8 cellular contexts compared by ENCODE assay signal in genomic region chr2:191014653-191015020, GRCh38. TPM values are rescaled to one million over a fixed set of nuclear protein-coding genes. Genes with fewer than 3 reads are reported as not detected.
DNase-seq lines count a peak whose midpoint lies in the region; ATAC-seq, FAIRE-seq and TF ChIP-seq lines count a peak whose summit lies in the region.

No MANE protein-coding gene starts in this region.

- intact Hi-C loops in sigmoid colon (cut with DNase I) = loop anchor here (2.0 to 10.0 kb wide), 4 partner anchors 132 to 662 kb away; partner anchors contain the start of genes GLS and NAB1

- FAIRE-seq in H1 (lab: Jason Lieb, UNC) (no peak), GM12892 (lab: Jason Lieb, UNC) (no peak)

- TF ChIP-seq RAD21 in H1 (IDR thresholded peaks at IDR 0.05 in 1 of 2, conservative IDR thresholded peaks at IDR 0.05 in 1 of 2; ENCODE audit: low read depth in 2 of 2, low read length in 2 of 2) = no peak

- peak overlapping the region in 2 of 4 experiments; percentile 53 to 87; a peak in 2 of 7 replicates for H3K9ac ChIP-seq in H1 (replicated peaks in 1 of 4; ENCODE audit: extremely low read depth in 1 of 4, low read depth in 3 of 4, low read length in 3 of 4)

- POLR2A ChIA-PET in H1 (lab: Charles Lee; ENCODE audit: partially characterized antibody) = interaction anchor here (0.6 to 1.4 kb wide), 4 partner anchors 9 to 133 kb away, joined by 3 to 10 read pairs (median 3); no protein-coding TSS in a partner anchor

- peak overlapping the region; percentile 89 for H2AFZ ChIP-seq in H1 (ENCODE audit: low read length)

- peak overlapping the region; percentile 82 to 99 for H3K4me2 ChIP-seq in H1 (ENCODE audit: insufficient read depth in 1 of 2, low read depth in 2 of 2, low read length in 2 of 2)

- no peaks in the 10 kb centered on the region for H3K79me1 ChIP-seq in H1 (ENCODE audit: low read depth, low read length)

- 0 out of 2 replicates have a peak overlapping the region, but pooled peaks have one; percentile 47 for H2BK15ac ChIP-seq in H1 (ENCODE audit: low read length)

- no peak for TF ChIP-seq EP300 in H1 (IDR thresholded peaks at IDR 0.05; ENCODE audit: borderline replicate concordance in 1 of 2, low read depth in 2 of 2, low read length in 2 of 2)
- TF ChIP-seq EP300 in sigmoid colon (IDR thresholded peaks at IDR 0.05) = no peak

- H3K23me2 ChIP-seq in H1 (ENCODE audit: low read depth, low read length) = peaks cover 12% of the 10 kb centered on the region

- no peak overlapping the region for H3K23ac ChIP-seq in H1 (ENCODE audit: insufficient read length)

- H3K27me3 ChIP-seq in H1 (replicated peaks in 1 of 4; ENCODE audit: control insufficient read depth in 3 of 4, extremely low read depth in 1 of 4, insufficient read depth in 3 of 4, low read length in 3 of 4) = peaks cover 0 to 13% (median 6%) of the 10 kb centered on the region in 4 experiments; a peak in 4 of 7 replicates
- no peaks in the 10 kb centered on the region for H3K27me3 ChIP-seq in sigmoid colon

- no peak overlapping the region for H4K5ac ChIP-seq in H1 (ENCODE audit: insufficient read length, low read depth, low read length)

- H2BK120ac ChIP-seq in H1 (replicated peaks; ENCODE audit: low read depth, low read length) = no peak overlapping the region

- H2BK12ac ChIP-seq in H1 (ENCODE audit: low read depth, low read length) = peak overlapping the region; percentile 52; the same call in 1 of the 2 replicates

- DNase-seq in H1 (ENCODE audit: low read depth in 1 of 2, low spot score in 2 of 2) = no peak
- no peak for DNase-seq in sigmoid colon
- no peak for DNase-seq in SIG-M5 treated with dmso at 0.1 percent for 504 hours (lab: John Stamatoyannopoulos, UW; ENCODE audit: unreplicated experiment)
- DNase-seq in OCI-M1 (lab: John Stamatoyannopoulos, UW) = no peak
- DNase-seq in GM19240 (ENCODE audit: insufficient read length, low spot score) = no peak
- DNase-seq in GM12892 (ENCODE audit: insufficient read length) = no peak

- 43% methylated on average over 4 of the region's 4 CpGs; no CpG with 5 or more reads in 1 of the 2 experiments for WGBS in H1 (ENCODE audit: extremely low coverage in 1 of 2, insufficient coverage in 1 of 2, insufficient read length in 1 of 2, insufficient replicate concordance in 2 of 2, low coverage in 1 of 2, low lambda C conversion rate in 2 of 2, missing lambda C conversion rate in 1 of 2), 2 experiments
- 24 to 39% methylated on average over 4 of the region's 4 CpGs for WGBS in sigmoid colon, 2 donors

- H3K36me3 ChIP-seq in H1 (ENCODE audit: control insufficient read depth in 2 of 4, insufficient read depth in 4 of 4, low read length in 3 of 4) = peaks cover 0 to 4% (median 2%) of the 10 kb centered on the region in 4 experiments; a peak in 3 of 8 replicates
- H3K36me3 ChIP-seq in sigmoid colon = peaks cover 0 to 5% (median 0%) of the 10 kb centered on the region in 4 donors

- H3K79me2 ChIP-seq in H1 (ENCODE audit: control insufficient read depth in 1 of 2, insufficient read depth in 2 of 2, low read length in 2 of 2) = peaks cover 3 to 19% of the 10 kb centered on the region in 2 experiments; a peak in 2 of 4 replicates

- TF ChIP-seq CTCF in GM12875 (IDR thresholded peaks at IDR 0.05; ENCODE audit: borderline replicate concordance, insufficient read depth, low read depth, low read length) (no peak), H1 (IDR thresholded peaks at IDR 0.05; ENCODE audit: control extremely low read depth in 1 of 3, insufficient read depth in 1 of 3, low read depth in 1 of 3, low read length in 3 of 3) (no peak), sigmoid colon (IDR thresholded peaks at IDR 0.05) (no peak)

- CTCF ChIA-PET in H1 (lab: Charles Lee; ENCODE audit: partially characterized antibody) = interaction anchor here (1.2 to 3.0 kb wide), 3 partner anchors 10 to 15 kb away, joined by 3 to 15 read pairs (median 4); no protein-coding TSS in a partner anchor

- peaks cover 0 to 6% (median 1%) of the 10 kb centered on the region in 4 experiments; a peak in 3 of 7 replicates for H3K4me1 ChIP-seq in H1 (replicated peaks in 1 of 4; ENCODE audit: control insufficient read depth in 3 of 4, insufficient read depth in 4 of 4, low read length in 3 of 4)
- peaks cover 0 to 36% (median 25%) of the 10 kb centered on the region in 4 donors for H3K4me1 ChIP-seq in sigmoid colon

- no peak overlapping the region for H2BK20ac ChIP-seq in H1 (ENCODE audit: low read length)

- H3K18ac ChIP-seq in H1 (ENCODE audit: extremely low read depth, low read length) = no peak overlapping the region; the same call in 1 of the 2 replicates

- no peak overlapping the region for H4K91ac ChIP-seq in H1 (replicated peaks; ENCODE audit: insufficient read length, low read length)

- H2BK5ac ChIP-seq in H1 (ENCODE audit: low read depth, low read length) = no peak overlapping the region

- peak; percentile 3 for ATAC-seq in HG03521 (IDR thresholded peaks at IDR 0.05; ENCODE audit: unreplicated experiment)

- no peak overlapping the region for H4K8ac ChIP-seq in H1 (ENCODE audit: extremely low read depth, insufficient read depth, low read length)

- peaks cover 0 to 4% of the 10 kb centered on the region in 2 experiments for H4K20me1 ChIP-seq in H1 (replicated peaks in 1 of 2; ENCODE audit: control insufficient read depth in 1 of 2, insufficient read depth in 2 of 2, low read length in 2 of 2)

- H3K14ac ChIP-seq in H1 (ENCODE audit: insufficient read length) = no peak overlapping the region

- H3K27ac ChIP-seq in H1 (ENCODE audit: low read depth, low read length) (no peak overlapping the region), sigmoid colon (peak overlapping the region; percentile 92 to 96 (median 94))

- no peaks in the 10 kb centered on the region for H3K9me3 ChIP-seq in H1 (ENCODE audit: insufficient read depth in 2 of 2, low read depth in 1 of 2, low read length in 1 of 2)
- H3K9me3 ChIP-seq in sigmoid colon = no peaks in the 10 kb centered on the region

- no peak overlapping the region for H2AK5ac ChIP-seq in H1 (ENCODE audit: low read depth, low read length)

- no peak overlapping the region for H3K56ac ChIP-seq in H1 (replicated peaks; ENCODE audit: insufficient read length, low read depth, low read length)

- TF ChIP-seq POLR2A in H1 (IDR thresholded peaks at IDR 0.05; ENCODE audit: control extremely low read depth in 1 of 2, low read depth in 2 of 2, low read length in 2 of 2) (no peak), sigmoid colon (IDR thresholded peaks at IDR 0.05) (no peak), GM12892 (IDR thresholded peaks at IDR 0.05; ENCODE audit: low read depth, low read length) (no peak)

- H3K4me3 ChIP-seq in GM12875 (ENCODE audit: low read depth, low read length) = peak overlapping the region; percentile 22
- peak overlapping the region; percentile 77 to 96 (median 90); a peak in 7 of 8 replicates for H3K4me3 ChIP-seq in H1 (ENCODE audit: extremely low read depth in 1 of 4, insufficient read depth in 2 of 4, low read depth in 3 of 4, low read length in 4 of 4)
- H3K4me3 ChIP-seq in sigmoid colon = peak overlapping the region; percentile 75 to 94 (median 84)

- no peak overlapping the region for H3K4ac ChIP-seq in H1 (replicated peaks; ENCODE audit: insufficient read length, low read depth, low read length)

TF ChIP-seq in H1, 55 proteins besides CTCF, POLR2A, EP300 and RAD21:
- TF ChIP-seq SAP30 (IDR thresholded peaks at IDR 0.05; ENCODE audit: insufficient read depth, insufficient replicate concordance, low read length) (peak; percentile 20), PHF8 (conservative IDR thresholded peaks at IDR 0.05; ENCODE audit: low read depth, low read length) (no peak)
TF ChIP-seq in H1: peak in this region for 1.

RNA-seq across cellular contexts. Expression of gene STAT1, which starts 0.7 kb away (rescaled TPM):
- 43.0 and 43.8 TPM in 2 replicates for total RNA-seq in H1 (2021; fragmentation: NEBNext Ultra II Directional; extraction: Animal tissue kit (Norgen Biotek cat#: 25700))
- 18.1 and 20.3 TPM in 2 replicates for polyA plus RNA-seq in H1 (2011; rRNA removed)
- 26.1 TPM for polyA plus RNA-seq in H1 (2011; cell fraction: cytosol; rRNA removed)
- polyA plus RNA-seq in H1 (2011; cell fraction: nucleus; rRNA removed) = 32.2 TPM
- polyA plus RNA-seq in H1 (2012, experiment 1 of 2) = 28.1 to 40.2 TPM (median 34.1 TPM) in 4 replicates
- polyA plus RNA-seq in H1 (2012, experiment 2 of 2) = 2.6 TPM
- polyA plus RNA-seq in H1 (2013, experiment 1 of 2) = 29.0 TPM
- polyA plus RNA-seq in H1 (2013, experiment 2 of 2) = 28.0 TPM
- polyA minus RNA-seq in H1 (2011; rRNA and poly(A)+ RNA removed) = 52.6 and 71.4 TPM in 2 replicates
- polyA minus RNA-seq in H1 (2011; cell fraction: cytosol; rRNA and poly(A)+ RNA removed) = 33.2 TPM
- 57.0 TPM for polyA minus RNA-seq in H1 (2011; cell fraction: nucleus; rRNA and poly(A)+ RNA removed)
- total RNA-seq in sigmoid colon = 10 to 100 TPM; 47.4 to 78.5 (median 55.8) TPM
- 10 to 100 TPM; 32.8 to 93.8 (median 33.6) TPM for polyA plus RNA-seq in sigmoid colon
- 219 TPM for polyA plus RNA-seq in GM12892 (2012; ENCODE audit: missing spikeins)

Comparison
In these comparisons a context has a peak if more than half of its experiments do, and no peak if none do; other contexts are left out.
1. H3K4me3 ChIP-seq: peak in every context shown above with its lines; median percentile 90 in H1; 84 in sigmoid colon; 22 in GM12875.